1 cellular context compared by ENCODE assay signal in genomic region chr19:39568604-39569003, GRCh38.
TF ChIP-seq lines count a peak whose summit lies in the region.

No MANE protein-coding gene starts in this region.

TF ChIP-seq in GM12891, 5 proteins besides CTCF, POLR2A, EP300 and RAD21:
- TF ChIP-seq PAX5 (IDR thresholded peaks at IDR 0.05; ENCODE audit: insufficient read depth, low read length, severe bottlenecking) (no peak), POLR2AphosphoS5 (IDR thresholded peaks at IDR 0.05; ENCODE audit: low read depth, low read length) (no peak), SPI1 (IDR thresholded peaks at IDR 0.05; ENCODE audit: low read depth, low read length) (no peak), TAF1 (IDR thresholded peaks at IDR 0.05; ENCODE audit: low read depth, low read length) (no peak), POU2F2 (IDR thresholded peaks at IDR 0.05; ENCODE audit: low read depth, low read length) (no peak)
